16 cellular contexts compared by ENCODE assay signal in the genomic region with DNA sequence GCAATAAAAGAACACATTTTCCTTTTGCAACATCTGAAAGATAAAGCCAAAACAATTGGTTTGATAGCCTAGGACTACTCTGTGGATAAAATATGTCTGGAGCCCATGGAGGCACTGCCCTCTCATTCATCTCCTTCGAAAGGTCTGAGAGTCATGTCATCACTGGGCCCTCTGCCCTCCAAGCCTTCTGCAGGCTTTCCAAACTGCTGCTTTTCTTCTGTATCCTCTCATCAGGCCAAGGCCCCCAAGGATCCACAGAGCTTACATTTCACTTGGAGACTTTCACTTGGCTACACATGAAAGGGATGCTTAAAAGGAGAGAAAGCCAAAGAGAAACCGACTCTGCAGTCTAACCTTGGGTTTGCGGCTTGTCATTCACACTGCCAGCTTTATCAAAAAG.
DNase-seq lines count a peak whose midpoint lies in the region; ATAC-seq, FAIRE-seq and TF ChIP-seq lines count a peak whose summit lies in the region.
"Had no signal": no experiment of that assay in that cellular context is flagged by ENCODE, and none has a peak within 500 bp of the region (broad histone marks: within the 10 kb centered on the region; RNA-seq: fewer than 3 reads in every experiment).

No MANE protein-coding gene starts in this region.

- no peaks in the 10 kb centered on the region for H3K9me1 ChIP-seq in keratinocyte (ENCODE audit: control insufficient read depth, extremely low read depth, insufficient read depth, low read length)

- peak; percentile 24 for ATAC-seq in body of pancreas
- no peak for ATAC-seq in aorta (ENCODE audit: low FRiP score)
- ATAC-seq in CD4-positive, alpha-beta T cell (ENCODE audit: poor library complexity), result no peak
- ATAC-seq in GM18867 (IDR thresholded peaks at IDR 0.05; ENCODE audit: unreplicated experiment), result no peak
- ATAC-seq: HepG2 had no signal

- dilution Hi-C loops in keratinocyte (cut with MboI; ENCODE audit: extremely low pct_ligation_motif_present, low sequenced_read_pairs), result no loop called here

- FAIRE-seq in keratinocyte (lab: Jason Lieb, UNC) (peak; percentile 5), small intestine (lab: Jason Lieb, UNC) (no peak)
- FAIRE-seq: HepG2 had no signal

- H3K27ac ChIP-seq in body of pancreas (peak overlapping the region in 1 of 4 donors; percentile 31), keratinocyte (ENCODE audit: control insufficient read depth, insufficient read depth, low read length) (no peak overlapping the region), small intestine (ENCODE audit: low read depth in 1 of 2, low read length in 1 of 2) (peak overlapping the region in 1 of 2 donors; percentile 3), aorta (ENCODE audit: low read depth in 1 of 2, low read length in 2 of 2) (no peak overlapping the region)
- no peak overlapping the region for H3K27ac ChIP-seq in CD4-positive, alpha-beta T cell (ENCODE audit: low read depth, low read length)

- peak overlapping the region; percentile 81 for H3K4me2 ChIP-seq in keratinocyte (ENCODE audit: control insufficient read depth, extremely low read depth, insufficient read depth, low read depth, low read length)

- CTCF ChIA-PET in CD4-positive, alpha-beta T cell (lab: Charles Lee), result no interaction called here

- peaks cover 55% of the 10 kb centered on the region for H3K36me3 Mint-ChIP-seq in HFFc6 (ENCODE audit: low read depth)
- H3K36me3 Mint-ChIP-seq in CD4-positive, alpha-beta T cell (ENCODE audit: low read depth), result no peaks in the 10 kb centered on the region
- H3K36me3 Mint-ChIP-seq: activated naive CD8-positive, alpha-beta T cell treated with anti-CD3 and anti-CD28 coated beads for 36 hours; CD4-positive, alpha-beta memory T cell had no signal

- H3K9me3 Mint-ChIP-seq in HFFc6, result no peaks in the 10 kb centered on the region
- H3K9me3 Mint-ChIP-seq in CD4-positive, alpha-beta T cell, result no peaks in the 10 kb centered on the region
- H3K9me3 Mint-ChIP-seq: activated naive CD8-positive, alpha-beta T cell treated with anti-CD3 and anti-CD28 coated beads for 36 hours; CD4-positive, alpha-beta memory T cell; dendritic cell treated with granulocyte-macrophage colony-stimulating factor and Interleukin-4, amounts not matched to agents 40 ng/mL and 50 ng/mL, for 4 days had no signal

- H3K27me3 ChIP-seq in body of pancreas, result no peaks in the 10 kb centered on the region
- no peaks in the 10 kb centered on the region for H3K27me3 ChIP-seq in keratinocyte (ENCODE audit: control insufficient read depth, extremely low read depth, insufficient read depth, low read length)
- no peaks in the 10 kb centered on the region for H3K27me3 ChIP-seq in small intestine (ENCODE audit: control insufficient read depth in 2 of 2, insufficient read depth in 2 of 2, low read length in 2 of 2)
- H3K27me3 ChIP-seq in aorta (ENCODE audit: control insufficient read depth in 1 of 2, insufficient read depth in 2 of 2, low read length in 1 of 2), result no peaks in the 10 kb centered on the region
- peaks cover 4% of the 10 kb centered on the region for H3K27me3 ChIP-seq in CD4-positive, alpha-beta T cell (ENCODE audit: control insufficient read depth, insufficient read depth, low read length)

- H3K27ac Mint-ChIP-seq in HFFc6, result peak overlapping the region; percentile 65
- no peak overlapping the region for H3K27ac Mint-ChIP-seq in CD4-positive, alpha-beta T cell
- H3K27ac Mint-ChIP-seq: activated naive CD8-positive, alpha-beta T cell treated with anti-CD3 and anti-CD28 coated beads for 36 hours; CD4-positive, alpha-beta memory T cell; dendritic cell treated with granulocyte-macrophage colony-stimulating factor and Interleukin-4, amounts not matched to agents 40 ng/mL and 50 ng/mL, for 4 days had no signal

- TF ChIP-seq CTCF in HFFc6 (IDR thresholded peaks at IDR 0.05) (no peak), body of pancreas (IDR thresholded peaks at IDR 0.05) (no peak), keratinocyte (optimal IDR thresholded peaks at IDR 0.05 in 1 of 3, IDR thresholded peaks at IDR 0.05 in 1 of 3, conservative IDR thresholded peaks at IDR 0.05 in 1 of 3; ENCODE audit: extremely low read depth in 1 of 3, insufficient read depth in 2 of 3, low read length in 3 of 3) (no peak)
- no peak for TF ChIP-seq CTCF in CD4-positive, alpha-beta T cell (IDR thresholded peaks at IDR 0.05)

- H3K9me3 ChIP-seq in body of pancreas, result no peaks in the 10 kb centered on the region
- H3K9me3 ChIP-seq in keratinocyte (ENCODE audit: control insufficient read depth, low read depth, low read length), result no peaks in the 10 kb centered on the region
- H3K9me3 ChIP-seq in small intestine (ENCODE audit: control insufficient read depth, low read depth), result no peaks in the 10 kb centered on the region
- H3K9me3 ChIP-seq in aorta (ENCODE audit: control insufficient read depth, low read length), result no peaks in the 10 kb centered on the region
- no peaks in the 10 kb centered on the region for H3K9me3 ChIP-seq in CD4-positive, alpha-beta T cell (ENCODE audit: control insufficient read depth, low read length)

- H3K4me1 ChIP-seq in body of pancreas, result peaks cover 11% of the 10 kb centered on the region
- H3K4me1 ChIP-seq in keratinocyte (ENCODE audit: control insufficient read depth, extremely low read depth, insufficient read depth, low read length), result peaks cover 25% of the 10 kb centered on the region
- H3K4me1 ChIP-seq in small intestine (ENCODE audit: control insufficient read depth in 2 of 2, insufficient read depth in 1 of 2, low read depth in 1 of 2, low read length in 1 of 2), result peaks cover 0 to 10% of the 10 kb centered on the region in 2 donors
- H3K4me1 ChIP-seq in aorta (ENCODE audit: control insufficient read depth in 1 of 2, insufficient read depth in 2 of 2, low read length in 2 of 2), result peaks cover 5 to 18% of the 10 kb centered on the region in 2 donors

- H4K20me1 ChIP-seq in keratinocyte (ENCODE audit: control insufficient read depth, extremely low read depth, insufficient read depth, low read length), result no peaks in the 10 kb centered on the region

- POLR2A ChIA-PET in CD4-positive, alpha-beta T cell (lab: Charles Lee), result no interaction called here

- TF ChIP-seq POLR2A in body of pancreas (IDR thresholded peaks at IDR 0.05), result no peak

- intact Hi-C loops in body of pancreas (cut with DNase I) (no loop called here), aorta (cut with DNase I) (no loop called here)
- intact Hi-C loops in CD4-positive, alpha-beta T cell (cut with DNase I, micrococcal nuclease), result no loop called here

- DNase-seq in HFFc6 (no peak), body of pancreas (peak in 2 of 4 donors; percentile 16 to 21), keratinocyte (ENCODE audit: low read depth, low spot score) (no peak), small intestine (peak; percentile 33), aorta (no peak), KBM-7 (no peak)
- DNase-seq in CD4-positive, alpha-beta T cell, result no peak
- DNase-seq: activated CD4-positive, alpha-beta T cell treated with anti-CD3 and anti-CD28 coated beads for 1 hour; activated naive CD8-positive, alpha-beta T cell treated with anti-CD3 and anti-CD28 coated beads for 36 hours; activated T-cell treated with anti-CD3 and anti-CD28 coated beads for 4 hours; CD4-positive, alpha-beta memory T cell; NCI-H2227 treated with DMSO at 0.1 percent for 48 hours; stimulated activated naive CD4-positive, alpha-beta T cell had no signal

- H3K79me2 ChIP-seq in keratinocyte (ENCODE audit: control insufficient read depth, insufficient read depth, low read length), result peaks cover 41% of the 10 kb centered on the region

- in situ Hi-C loops in KBM-7 (cut with MboI; ENCODE audit: low pct_unique_long_range_greater_than_20kb, low sequenced_read_pairs), result no loop called here

- no peaks in the 10 kb centered on the region; the same call in none of the 2 replicates for H3K27me3 Mint-ChIP-seq in HFFc6 (ENCODE audit: insufficient read depth)
- peaks cover 5% of the 10 kb centered on the region for H3K27me3 Mint-ChIP-seq in CD4-positive, alpha-beta T cell
- H3K27me3 Mint-ChIP-seq: activated naive CD8-positive, alpha-beta T cell treated with anti-CD3 and anti-CD28 coated beads for 36 hours; dendritic cell treated with granulocyte-macrophage colony-stimulating factor and Interleukin-4, amounts not matched to agents 40 ng/mL and 50 ng/mL, for 4 days had no signal

- peak overlapping the region; percentile 24 for H3K4me3 Mint-ChIP-seq in HFFc6
- H3K4me3 Mint-ChIP-seq in CD4-positive, alpha-beta T cell, result no peak overlapping the region
- H3K4me3 Mint-ChIP-seq: activated naive CD8-positive, alpha-beta T cell treated with anti-CD3 and anti-CD28 coated beads for 36 hours; CD4-positive, alpha-beta memory T cell; dendritic cell treated with granulocyte-macrophage colony-stimulating factor and Interleukin-4, amounts not matched to agents 40 ng/mL and 50 ng/mL, for 4 days had no signal

- WGBS in body of pancreas, 2 donors, result 45 to 54% methylated on average over 3 of the region's 3 CpGs
- WGBS in small intestine, 3 donors, result 15 to 50% (median 42%) methylated on average over 3 of the region's 3 CpGs
- 50 to 51% methylated on average over 3 of the region's 3 CpGs for WGBS in aorta, 2 donors

- H3K36me3 ChIP-seq in body of pancreas (replicated peaks in 1 of 2; ENCODE audit: insufficient read depth in 1 of 2, low read depth in 2 of 2), result no peaks in the 10 kb centered on the region
- peaks cover 2 to 3% of the 10 kb centered on the region in 2 experiments for H3K36me3 ChIP-seq in keratinocyte (ENCODE audit: control insufficient read depth in 2 of 2, extremely low read depth in 1 of 2, insufficient read depth in 2 of 2, low read length in 2 of 2)
- no peaks in the 10 kb centered on the region for H3K36me3 ChIP-seq in small intestine (ENCODE audit: control insufficient read depth in 2 of 2, insufficient read depth in 2 of 2, low read length in 2 of 2)
- H3K36me3 ChIP-seq in aorta (ENCODE audit: control insufficient read depth in 1 of 2, insufficient read depth in 2 of 2, low read length in 1 of 2), result no peaks in the 10 kb centered on the region

- peaks cover 98% of the 10 kb centered on the region for H3K4me1 Mint-ChIP-seq in HFFc6 (ENCODE audit: low read depth)
- no peaks in the 10 kb centered on the region for H3K4me1 Mint-ChIP-seq in CD4-positive, alpha-beta T cell (ENCODE audit: low read depth)
- H3K4me1 Mint-ChIP-seq: activated naive CD8-positive, alpha-beta T cell treated with anti-CD3 and anti-CD28 coated beads for 36 hours; CD4-positive, alpha-beta memory T cell had no signal

- H3K4me3 ChIP-seq in body of pancreas (no peak overlapping the region), keratinocyte (ENCODE audit: control insufficient read depth in 2 of 3, extremely low read depth in 1 of 3, insufficient read depth in 2 of 3, low read depth in 1 of 3, low read length in 3 of 3) (peak overlapping the region in 2 of 3 experiments; percentile 25 to 43), small intestine (ENCODE audit: low read depth in 1 of 2, low read length in 2 of 2) (no peak overlapping the region), aorta (ENCODE audit: low read length in 2 of 2) (no peak overlapping the region)

- no peak overlapping the region for H2AFZ ChIP-seq in keratinocyte (ENCODE audit: control insufficient read depth, low read length)

- peak overlapping the region; percentile 22 for H3K9ac ChIP-seq in keratinocyte (ENCODE audit: control insufficient read depth, extremely low read depth, insufficient read depth, low read length)

Comparison
In these comparisons a context has a peak if more than half of its experiments do, and no peak if none do; other contexts are left out.
1. H3K4me3 ChIP-seq: peak in keratinocyte (2 of 3); none in body of pancreas (0 of 2), small intestine (0 of 2) and aorta (0 of 2).